8 cellular contexts compared by ENCODE assay signal in the genomic region with DNA sequence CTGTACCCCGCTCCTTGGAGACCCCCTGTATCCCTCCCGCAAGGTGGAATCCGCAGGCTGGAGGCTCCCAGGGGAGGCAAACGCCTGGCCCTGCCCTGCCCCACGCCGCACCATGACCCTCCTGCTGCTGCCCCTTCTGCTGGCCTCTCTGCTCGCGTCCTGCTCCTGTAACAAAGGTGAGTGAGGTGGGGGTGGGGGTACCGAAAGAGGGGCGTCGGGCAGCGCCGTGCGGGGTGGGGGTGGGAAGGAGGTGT. TPM values are rescaled to one million over a fixed set of nuclear protein-coding genes. Genes with fewer than 3 reads are reported as not detected.
DNase-seq lines count a peak whose midpoint lies in the region; ATAC-seq and TF ChIP-seq lines count a peak whose summit lies in the region.

No MANE protein-coding gene starts in this region.

- peaks cover 0 to 2% (median 0%) of the 10 kb centered on the region in 5 experiments for H3K9me3 Mint-ChIP-seq in brain

- H2BK15ac ChIP-seq in mesendoderm (replicated peaks; ENCODE audit: low read depth): no peak overlapping the region

- H3K18ac ChIP-seq in mesendoderm (ENCODE audit: low read length): no peak overlapping the region

- intact Hi-C loops in posterior cingulate gyrus (cut with DNase I): loop anchor here (5.0 kb wide), 1 partner anchor 62 kb away; no protein-coding TSS in a partner anchor

- peak overlapping the region; percentile 76 for H3K23ac ChIP-seq in mesendoderm (ENCODE audit: low read length)

- no peak overlapping the region for H4K5ac ChIP-seq in mesendoderm (ENCODE audit: low read length)

- peaks cover 15% of the 10 kb centered on the region for H3K4me1 ChIP-seq in mesendoderm (ENCODE audit: control insufficient read depth, low read depth, low read length)

- TF ChIP-seq CTCF in AG04449 (IDR thresholded peaks at IDR 0.05; ENCODE audit: insufficient read depth, low read length, missing control alignments) (no peak), brain (conservative IDR thresholded peaks at IDR 0.05) (no peak)

- POLR2A ChIA-PET in AG04449 (lab: Yijun Ruan, JAX): no interaction called here

- no CpG with 5 or more reads among the region's 14 CpGs for WGBS in mesendoderm (ENCODE audit: extremely low coverage, insufficient coverage, low lambda C conversion rate)

- no peak overlapping the region for H2BK5ac ChIP-seq in mesendoderm (ENCODE audit: low read length)

- peak overlapping the region; percentile 94 to 98 (median 95) for H3K27ac Mint-ChIP-seq in brain

- H3K27ac ChIP-seq in mesendoderm (ENCODE audit: low read depth, low read length): no peak overlapping the region

- H3K56ac ChIP-seq in mesendoderm (ENCODE audit: low read length): peak overlapping the region; percentile 78

- no peaks in the 10 kb centered on the region for H3K79me2 ChIP-seq in mesendoderm (ENCODE audit: control insufficient read depth, insufficient read depth, low read length)

- H3K4ac ChIP-seq in mesendoderm (ENCODE audit: low read depth, low read length): no peak overlapping the region

- no peak overlapping the region for H2BK120ac ChIP-seq in mesendoderm (ENCODE audit: low read depth, low read length)

- peak overlapping the region; percentile 69 for H3K9ac ChIP-seq in mesendoderm (ENCODE audit: low read length)

- ATAC-seq in HG02870 (IDR thresholded peaks at IDR 0.05; ENCODE audit: unreplicated experiment): peak; percentile 16

- H3K36me3 ChIP-seq in mesendoderm (ENCODE audit: control insufficient read depth, insufficient read depth, low read length): no peaks in the 10 kb centered on the region

- H3K79me1 ChIP-seq in mesendoderm (ENCODE audit: low read length): no peaks in the 10 kb centered on the region

- H3K4me2 ChIP-seq in mesendoderm (ENCODE audit: low read length): peak overlapping the region; percentile 96

- H3K27me3 Mint-ChIP-seq in brain: peaks cover 30% of the 10 kb centered on the region

- DNase-seq in AG04449 (ENCODE audit: low read depth, low spot score) (no peak), mesendoderm (no peak), mesenteric fat pad (ENCODE audit: low spot score) (no peak), posterior cingulate gyrus (no peak), dedifferentiated amniotic fluid mesenchymal stem cell (ENCODE audit: extremely low spot score) (no peak)
- no peak for DNase-seq in stimulated activated CD4-positive, alpha-beta T cell treated with anti-CD3 and anti-CD28 coated beads, Interleukin-2, amount 100 ng/mL, for 24 hours

- H3K4me3 ChIP-seq in AG04449 (ENCODE audit: low read depth, low read length): peak overlapping the region; percentile 81
- H3K4me3 ChIP-seq in mesendoderm (ENCODE audit: low read length): peak overlapping the region; percentile 56

- H4K8ac ChIP-seq in mesendoderm (ENCODE audit: low read depth, low read length): no peak overlapping the region

- CTCF ChIA-PET in AG04449 (lab: Yijun Ruan, JAX): interaction anchor here (1.5 to 5.0 kb wide), 3 partner anchors 13 to 21 kb away, joined by 5 to 44 read pairs (median 6); partner anchors contain the start of gene C1RL

- H2AK5ac ChIP-seq in mesendoderm (ENCODE audit: low read length): no peak overlapping the region

- peaks cover 18% of the 10 kb centered on the region for H3K36me3 Mint-ChIP-seq in brain

- H3K27me3 ChIP-seq in mesendoderm (ENCODE audit: insufficient read depth, low read length, poor library complexity): no peaks in the 10 kb centered on the region

- peaks cover 44% of the 10 kb centered on the region for H3K4me1 Mint-ChIP-seq in brain

- H3K4me3 Mint-ChIP-seq in brain: peak overlapping the region; percentile 95 to 99 (median 97)

RNA-seq across cellular contexts. Expression of gene CLSTN3, which starts 0.3 kb away (rescaled TPM):
- 74.8 TPM for polyA plus RNA-seq in brain (ENCODE audit: insufficient read depth, low read depth, low replicate concordance)
- polyA plus RNA-seq in mesendoderm (2013, experiment 1 of 2): 28.3 TPM
- polyA plus RNA-seq in mesendoderm (2013, experiment 2 of 2): 26.1 TPM
- 15.4 TPM for total RNA-seq in mesenteric fat pad

RNA-seq across cellular contexts. Expression of gene RBP5, which starts 1.8 kb away (rescaled TPM):
- polyA plus RNA-seq in brain (ENCODE audit: insufficient read depth, low read depth, low replicate concordance): 0.80 TPM
- polyA plus RNA-seq in mesendoderm (2013, experiment 1 of 2): 8.6 TPM
- polyA plus RNA-seq in mesendoderm (2013, experiment 2 of 2): 7.7 TPM
- total RNA-seq in mesenteric fat pad: 1.1 TPM

RNA-seq across cellular contexts. Expression of gene C1RL, which starts 21.4 kb away (rescaled TPM):
- 13.7 TPM for polyA plus RNA-seq in brain (ENCODE audit: insufficient read depth, low read depth, low replicate concordance)
- polyA plus RNA-seq in mesendoderm (2013, experiment 1 of 2): 4.2 TPM
- polyA plus RNA-seq in mesendoderm (2013, experiment 2 of 2): 4.1 TPM
- total RNA-seq in mesenteric fat pad: 68.8 TPM

RNA-seq across cellular contexts. Expression of gene C1R, which starts 38.2 kb away (rescaled TPM):
- 17.0 TPM for polyA plus RNA-seq in brain (ENCODE audit: insufficient read depth, low read depth, low replicate concordance)
- polyA plus RNA-seq in mesendoderm (2013, experiment 1 of 2): 1.2 TPM
- 1.1 TPM for polyA plus RNA-seq in mesendoderm (2013, experiment 2 of 2)
- 789 TPM for total RNA-seq in mesenteric fat pad

RNA-seq across cellular contexts. Expression of gene PEX5, which starts 59.0 kb away (rescaled TPM):
- polyA plus RNA-seq in brain (ENCODE audit: insufficient read depth, low read depth, low replicate concordance): 37.1 TPM
- 16.2 TPM for polyA plus RNA-seq in mesendoderm (2013, experiment 1 of 2)
- polyA plus RNA-seq in mesendoderm (2013, experiment 2 of 2): 15.7 TPM
- total RNA-seq in mesenteric fat pad: 56.5 TPM
